Comparison of ENCODE assay signal across 2 cellular contexts in genomic region chr1:1574721-1575537, GRCh38.
TF ChIP-seq lines count a peak whose summit lies in the region.

Gene SSU72 (minus strand): TSS chr1:1574863. CDS start chr1:1574557, 306 bp downstream.

TF ChIP-seq in HEK293, 187 proteins besides CTCF, POLR2A, EP300 and RAD21 (continued from another document and continues in another):
- TF ChIP-seq ZNF785 (tag by site-specific recombination; IDR thresholded peaks at IDR 0.05), result no peak
- TF ChIP-seq ZNF596 (tag by site-specific recombination; IDR thresholded peaks at IDR 0.05), result no peak
- no peak for TF ChIP-seq ZSCAN23 (tag by site-specific recombination; IDR thresholded peaks at IDR 0.05)
- 0 out of 2 replicates have a peak, but pooled peaks have one; percentile 25 for TF ChIP-seq ZNF10 (tag by site-specific recombination; IDR thresholded peaks at IDR 0.05)
- TF ChIP-seq AEBP2 (tag by site-specific recombination; IDR thresholded peaks at IDR 0.05; ENCODE audit: borderline replicate concordance), result no peak
- no peak for TF ChIP-seq ZNF175 (tag by site-specific recombination; IDR thresholded peaks at IDR 0.05)
- no peak for TF ChIP-seq ZNF776 (tag by site-specific recombination; IDR thresholded peaks at IDR 0.05; ENCODE audit: borderline replicate concordance)
- no peak for TF ChIP-seq ZNF354C (tag by site-specific recombination; IDR thresholded peaks at IDR 0.05; ENCODE audit: borderline replicate concordance, low read depth)
- TF ChIP-seq ZNF624 (tag by site-specific recombination; IDR thresholded peaks at IDR 0.05), result no peak
- no peak for TF ChIP-seq TCF7L2 (IDR thresholded peaks at IDR 0.05; ENCODE audit: borderline replicate concordance, low read depth, low read length)
- TF ChIP-seq ZNF184 (tag by site-specific recombination; IDR thresholded peaks at IDR 0.05), result no peak
- TF ChIP-seq ZBTB48 (tag by site-specific recombination; IDR thresholded peaks at IDR 0.05), result peak; percentile 83
- TF ChIP-seq ZNF239 (tag by site-specific recombination; IDR thresholded peaks at IDR 0.05), result no peak
- TF ChIP-seq ZNF707 (tag by site-specific recombination; IDR thresholded peaks at IDR 0.05), result no peak
- TF ChIP-seq ZBTB11 (tag by site-specific recombination; conservative IDR thresholded peaks at IDR 0.05; ENCODE audit: low read depth), result peak; percentile 13; the same call in 1 of the 2 replicates
- 0 out of 2 replicates have a peak, but pooled peaks have one; percentile 37 for TF ChIP-seq KLF10 (tag by site-specific recombination; IDR thresholded peaks at IDR 0.05)
- TF ChIP-seq BCL6B (tag by site-specific recombination; IDR thresholded peaks at IDR 0.05), result no peak
- peak; percentile 65; the same call in 1 of the 2 replicates for TF ChIP-seq KLF17 (tag by site-specific recombination; IDR thresholded peaks at IDR 0.05)
- TF ChIP-seq ZNF211 (tag by site-specific recombination; IDR thresholded peaks at IDR 0.05; ENCODE audit: low read depth), result no peak
- TF ChIP-seq ZNF621 (tag by site-specific recombination; IDR thresholded peaks at IDR 0.05), result no peak
- TF ChIP-seq ZSCAN30 (tag by site-specific recombination; IDR thresholded peaks at IDR 0.05), result no peak
- TF ChIP-seq ZBTB44 (tag by site-specific recombination; IDR thresholded peaks at IDR 0.05), result peak; percentile 5; the same call in 1 of the 2 replicates
- TF ChIP-seq ZNF335 (tag by site-specific recombination; conservative IDR thresholded peaks at IDR 0.05), result peak; percentile 81
- TF ChIP-seq ZNF19 (tag by site-specific recombination; IDR thresholded peaks at IDR 0.05; ENCODE audit: low read depth), result no peak

TF ChIP-seq in SK-N-SH, 30 proteins besides CTCF, POLR2A, EP300 and RAD21 (continued from another document):
- TF ChIP-seq REST (IDR thresholded peaks at IDR 0.05; ENCODE audit: low read depth, low read length) (0 out of 2 replicates have a peak, but pooled peaks have one; percentile 19), TEAD4 (IDR thresholded peaks at IDR 0.05; ENCODE audit: borderline replicate concordance, insufficient read depth) (no peak), NRF1 (IDR thresholded peaks at IDR 0.05; ENCODE audit: low read depth, low read length) (0 out of 2 replicates have a peak, but pooled peaks have one; percentile 11), MXI1 (IDR thresholded peaks at IDR 0.05; ENCODE audit: low read depth, low read length) (peak; percentile 22; the same call in 1 of the 2 replicates), USF1 (IDR thresholded peaks at IDR 0.05; ENCODE audit: borderline replicate concordance, low read depth) (0 out of 2 replicates have a peak, but pooled peaks have one; percentile 2)
